32 cellular contexts compared by ENCODE assay signal in genomic region chr10:66519616-66520015, GRCh38.
"Had no signal": no experiment of that assay in that cellular context is flagged by ENCODE, and none has a peak within 500 bp of the region (broad histone marks: within the 10 kb centered on the region; RNA-seq: fewer than 3 reads in every experiment).

No MANE protein-coding gene starts in this region.

- H3K9me3 ChIP-seq: adrenal gland, body of pancreas, colonic mucosa, esophagus muscularis mucosa, gastroesophageal sphincter, heart right ventricle had no signal

- H3K27ac Mint-ChIP-seq: activated CD8-positive, alpha-beta T cell treated with anti-CD3 and anti-CD28 coated beads for 36 hours; activated naive CD4-positive, alpha-beta T cell treated with anti-CD3 and anti-CD28 coated beads for 36 hours; activated naive CD4-positive, alpha-beta T cell treated with anti-CD3 and anti-CD28 coated beads, Interleukin-2, amount 50 U/mL, for 24 hours; activated naive CD8-positive, alpha-beta T cell treated with anti-CD3 and anti-CD28 coated beads for 36 hours; activated naive CD8-positive, alpha-beta T cell treated with anti-CD3 and anti-CD28 coated beads, Interleukin-2, amount 50 U/mL, for 24 hours; activated T-helper 17 cell treated with anti-CD3 and anti-CD28 coated beads, Interleukin-2, amount 50 U/mL, for 72 hours; T-helper 17 cell; T-helper 2 cell treated with Interferon-gamma antibody and Interleukin-4, amounts not matched to agents 5 μg/mL and 100 μg/mL, for 36 hours had no signal

- H3K79me2 ChIP-seq: hepatocyte had no signal

- H2AFZ ChIP-seq: hepatocyte had no signal

- H3K27me3 Mint-ChIP-seq: activated CD8-positive, alpha-beta T cell treated with anti-CD3 and anti-CD28 coated beads for 36 hours; activated naive CD4-positive, alpha-beta T cell treated with anti-CD3 and anti-CD28 coated beads, Interleukin-2, amount 50 U/mL, for 24 hours; activated naive CD8-positive, alpha-beta T cell treated with anti-CD3 and anti-CD28 coated beads for 36 hours; activated naive CD8-positive, alpha-beta T cell treated with anti-CD3 and anti-CD28 coated beads, Interleukin-2, amount 50 U/mL, for 24 hours; activated T-helper 17 cell treated with anti-CD3 and anti-CD28 coated beads, Interleukin-2, amount 50 U/mL, for 72 hours; T-helper 17 cell had no signal

- H3K36me3 Mint-ChIP-seq: activated naive CD4-positive, alpha-beta T cell treated with anti-CD3 and anti-CD28 coated beads, Interleukin-2, amount 50 U/mL, for 24 hours; activated naive CD8-positive, alpha-beta T cell treated with anti-CD3 and anti-CD28 coated beads for 36 hours had no signal

- ATAC-seq: activated CD8-positive, alpha-beta T cell treated with anti-CD3 and anti-CD28 coated beads for 36 hours; activated naive CD8-positive, alpha-beta T cell treated with anti-CD3 and anti-CD28 coated beads, Interleukin-2, amount 50 U/mL, for 24 hours; activated T-cell treated with anti-CD3 and anti-CD28 coated beads, Interleukin-2, amount 50 U/mL, for 4 hours; activated T-helper 17 cell treated with anti-CD3 and anti-CD28 coated beads, Interleukin-2, amount 50 U/mL, for 72 hours; body of pancreas; gastroesophageal sphincter; heart right ventricle; T-helper 17 cell had no signal

- DNase-seq: activated CD4-positive, alpha-beta T cell treated with anti-CD3 and anti-CD28 coated beads for 1 hour; activated CD4-positive, alpha-beta T cell treated with anti-CD3 and anti-CD28 coated beads for 48 hours; activated CD4-positive, alpha-beta T cell treated with anti-CD3 and anti-CD28 coated beads, Interleukin-2, amount 50 U/mL, for 1 hour; activated CD4-positive, alpha-beta T cell treated with anti-CD3 and anti-CD28 coated beads, Interleukin-2, amount 50 U/mL, for 48 hours; activated CD8-positive, alpha-beta memory T cell treated with anti-CD3 and anti-CD28 coated beads for 24 hours; activated CD8-positive, alpha-beta T cell treated with anti-CD3 and anti-CD28 coated beads for 36 hours; activated effector memory CD4-positive, alpha-beta T cell treated with Interleukin-2 at 50 U/mL for 16 hours; activated naive CD4-positive, alpha-beta T cell treated with anti-CD3 and anti-CD28 coated beads for 36 hours; activated naive CD8-positive, alpha-beta T cell treated with anti-CD3 and anti-CD28 coated beads for 36 hours; activated naive CD8-positive, alpha-beta T cell treated with anti-CD3 and anti-CD28 coated beads, Interleukin-2, amount 50 U/mL, for 24 hours; activated T-cell treated with anti-CD3 and anti-CD28 coated beads, Interleukin-2, amount 50 U/mL, for 4 hours; adrenal gland; amygdala; aorta; body of pancreas; central memory CD4-positive, alpha-beta T cell; cerebellar nuclear complex; colonic mucosa; effector CD8-positive, alpha-beta T cell; erythroblast; foreskin melanocyte; heart right ventricle; T-helper 1 cell; T-helper 17 cell; T1000 had no signal

- H3K27me3 ChIP-seq: adrenal gland, body of pancreas, cardiac muscle cell, colonic mucosa, esophagus muscularis mucosa, gastroesophageal sphincter, heart right ventricle, hepatocyte had no signal

- H3K27ac ChIP-seq: adrenal gland, body of pancreas, cardiac muscle cell, colonic mucosa, esophagus muscularis mucosa, gastroesophageal sphincter, heart right ventricle, hepatocyte had no signal

- H3K4me1 Mint-ChIP-seq: activated naive CD4-positive, alpha-beta T cell treated with anti-CD3 and anti-CD28 coated beads, Interleukin-2, amount 50 U/mL, for 24 hours; activated naive CD8-positive, alpha-beta T cell treated with anti-CD3 and anti-CD28 coated beads for 36 hours; activated naive CD8-positive, alpha-beta T cell treated with anti-CD3 and anti-CD28 coated beads, Interleukin-2, amount 50 U/mL, for 24 hours; activated T-helper 17 cell treated with anti-CD3 and anti-CD28 coated beads, Interleukin-2, amount 50 U/mL, for 72 hours; T-helper 17 cell had no signal

- H3K4me3 Mint-ChIP-seq: activated CD8-positive, alpha-beta T cell treated with anti-CD3 and anti-CD28 coated beads for 36 hours; activated naive CD4-positive, alpha-beta T cell treated with anti-CD3 and anti-CD28 coated beads for 36 hours; activated naive CD4-positive, alpha-beta T cell treated with anti-CD3 and anti-CD28 coated beads, Interleukin-2, amount 50 U/mL, for 24 hours; activated naive CD8-positive, alpha-beta T cell treated with anti-CD3 and anti-CD28 coated beads for 36 hours; activated naive CD8-positive, alpha-beta T cell treated with anti-CD3 and anti-CD28 coated beads, Interleukin-2, amount 50 U/mL, for 24 hours; activated T-cell treated with anti-CD3 and anti-CD28 coated beads, Interleukin-2, amount 50 U/mL, for 4 hours; activated T-helper 17 cell treated with anti-CD3 and anti-CD28 coated beads, Interleukin-2, amount 50 U/mL, for 72 hours; T-helper 17 cell; T-helper 2 cell treated with Interferon-gamma antibody and Interleukin-4, amounts not matched to agents 5 μg/mL and 100 μg/mL, for 36 hours had no signal

- H3K4me3 ChIP-seq: adrenal gland, body of pancreas, cardiac muscle cell, colonic mucosa, esophagus muscularis mucosa, gastroesophageal sphincter, heart right ventricle, hepatocyte had no signal

- H3K9me3 Mint-ChIP-seq: activated naive CD4-positive, alpha-beta T cell treated with anti-CD3 and anti-CD28 coated beads, Interleukin-2, amount 50 U/mL, for 24 hours had no signal

- H3K4me2 ChIP-seq: hepatocyte had no signal

- H3K4me1 ChIP-seq: adrenal gland, body of pancreas, colonic mucosa, esophagus muscularis mucosa, gastroesophageal sphincter, heart right ventricle had no signal

- H3K36me3 ChIP-seq: adrenal gland, cardiac muscle cell, colonic mucosa, esophagus muscularis mucosa, gastroesophageal sphincter, heart right ventricle had no signal
